ENCODE assay signal across 8 cellular contexts in genomic region chr11:206516-207212, GRCh38. TPM values are rescaled to one million over a fixed set of nuclear protein-coding genes. Genes with fewer than 3 reads are reported as not detected.
DNase-seq lines count a peak whose midpoint lies in the region; ATAC-seq, FAIRE-seq and TF ChIP-seq lines count a peak whose summit lies in the region.

No MANE protein-coding gene starts in this region.

- no peaks in the 10 kb centered on the region for H3K27me3 ChIP-seq in trophoblast cell (ENCODE audit: insufficient read depth, low read length)

- H2BK120ac ChIP-seq in trophoblast cell (ENCODE audit: insufficient read depth, low read length, poor library complexity), result peak overlapping the region; percentile 87

- H3K4me3 Mint-ChIP-seq in activated T-cell treated with anti-CD3 and anti-CD28 coated beads, Interleukin-2, amount 50 U/mL, for 24 hours, result peak overlapping the region; percentile 99

- H2AK5ac ChIP-seq in trophoblast cell (ENCODE audit: low read length), result peak overlapping the region; percentile 93

- H3K36me3 Mint-ChIP-seq in activated T-cell treated with anti-CD3 and anti-CD28 coated beads, Interleukin-2, amount 50 U/mL, for 24 hours (ENCODE audit: low read depth), result peaks cover 92% of the 10 kb centered on the region

- peak overlapping the region; percentile 96 for H3K18ac ChIP-seq in trophoblast cell (ENCODE audit: low read length)

- peak overlapping the region; percentile 13 for H2BK12ac ChIP-seq in trophoblast cell (ENCODE audit: low read length)

- peak overlapping the region; percentile 87 for H2BK5ac ChIP-seq in trophoblast cell (ENCODE audit: low read depth, low read length, poor library complexity)

- in situ Hi-C loops in GM13977 (cut with MboI; ENCODE audit: low pct_unique_long_range_greater_than_20kb, low sequenced_read_pairs, unreplicated experiment), result no loop called here

- no peaks in the 10 kb centered on the region for H3K27me3 Mint-ChIP-seq in activated T-cell treated with anti-CD3 and anti-CD28 coated beads, Interleukin-2, amount 50 U/mL, for 24 hours

- H3K4me1 ChIP-seq in trophoblast cell (ENCODE audit: control insufficient read depth in 1 of 2, insufficient read depth in 2 of 2, low read length in 2 of 2), result peaks cover 20 to 33% of the 10 kb centered on the region in 2 experiments

- H3K9me3 Mint-ChIP-seq in activated T-cell treated with anti-CD3 and anti-CD28 coated beads, Interleukin-2, amount 50 U/mL, for 24 hours, result no peaks in the 10 kb centered on the region

- no peak; the same call in 1 of the 2 replicates for TF ChIP-seq POLR2A in GM12891 (IDR thresholded peaks at IDR 0.05; ENCODE audit: low read depth, low read length)

- ATAC-seq in HG03159 (IDR thresholded peaks at IDR 0.05; ENCODE audit: unreplicated experiment) (peak; percentile 2), GM18519 (IDR thresholded peaks at IDR 0.05; ENCODE audit: low FRiP score, unreplicated experiment) (no peak)

- peak overlapping the region; percentile 98 for H4K91ac ChIP-seq in trophoblast cell (ENCODE audit: low read depth, low read length)

- H3K36me3 ChIP-seq in trophoblast cell (ENCODE audit: control insufficient read depth in 1 of 2, insufficient read depth in 2 of 2, low read length in 2 of 2), result peaks cover 51 to 56% of the 10 kb centered on the region in 2 experiments

- H3K4me3 ChIP-seq in foreskin fibroblast (ENCODE audit: low read depth in 1 of 2, low read length in 2 of 2), result peak overlapping the region; percentile 93 to 94
- peak overlapping the region; percentile 97 for H3K4me3 ChIP-seq in trophoblast cell (ENCODE audit: low read depth, low read length)

- TF ChIP-seq CTCF in foreskin fibroblast (IDR thresholded peaks at IDR 0.05; ENCODE audit: low read depth, low read length), result no peak
- no peak for TF ChIP-seq CTCF in GM13977 (IDR thresholded peaks at IDR 0.05; ENCODE audit: extremely low read depth, insufficient read depth, missing control alignments)

- H3K23ac ChIP-seq in trophoblast cell (ENCODE audit: low read length), result no peak overlapping the region

- peak overlapping the region; percentile 98 for H3K14ac ChIP-seq in trophoblast cell (ENCODE audit: low read length)

- DNase-seq in GM12891 (ENCODE audit: insufficient read length, low spot score), result no peak
- no peak for DNase-seq in activated T-cell treated with anti-CD3 and anti-CD28 coated beads, Interleukin-2, amount 50 U/mL, for 24 hours
- peak in 1 of 2 donors; percentile 44 for DNase-seq in foreskin fibroblast
- DNase-seq in trophoblast cell, result peak in 1 of 2 donors; percentile 44
- DNase-seq in midbrain (lab: John Stamatoyannopoulos, UW), result no peak
- DNase-seq in GM13977 (ENCODE audit: low spot score), result no peak

- FAIRE-seq in GM12891 (lab: Jason Lieb, UNC), result no peak

- H3K4me2 ChIP-seq in trophoblast cell (ENCODE audit: low read length), result peak overlapping the region; percentile 89

- no peaks in the 10 kb centered on the region for H3K9me3 ChIP-seq in trophoblast cell (ENCODE audit: insufficient read depth, low read depth, low read length)

- H3K9ac ChIP-seq in trophoblast cell (ENCODE audit: low read length), result peak overlapping the region; percentile 98

- H3K4me1 Mint-ChIP-seq in activated T-cell treated with anti-CD3 and anti-CD28 coated beads, Interleukin-2, amount 50 U/mL, for 24 hours (ENCODE audit: low read depth), result peaks cover 68% of the 10 kb centered on the region

- no CpG with 5 or more reads among the region's 39 CpGs for WGBS in trophoblast cell (ENCODE audit: extremely low coverage, insufficient coverage, insufficient read length)

- peak overlapping the region; percentile 97 for H3K27ac Mint-ChIP-seq in activated T-cell treated with anti-CD3 and anti-CD28 coated beads, Interleukin-2, amount 50 U/mL, for 24 hours

- H3K79me2 ChIP-seq in trophoblast cell (ENCODE audit: control insufficient read depth, insufficient read depth, low read length, poor library complexity), result peaks cover 37% of the 10 kb centered on the region

- H3K79me1 ChIP-seq in trophoblast cell (ENCODE audit: low read length), result peaks cover 24% of the 10 kb centered on the region

- peak overlapping the region; percentile 99 for H3K4ac ChIP-seq in trophoblast cell (ENCODE audit: low read depth, low read length)

- H4K12ac ChIP-seq in trophoblast cell (ENCODE audit: low read depth, low read length), result peak overlapping the region; percentile 85

- peak overlapping the region; percentile 89 for H4K8ac ChIP-seq in trophoblast cell (ENCODE audit: low read depth, low read length)

- peak overlapping the region; percentile 85 for H3K27ac ChIP-seq in trophoblast cell (ENCODE audit: low read depth, low read length)

- peak overlapping the region; percentile 75 for H2AFZ ChIP-seq in trophoblast cell (ENCODE audit: insufficient read depth, low read length, poor library complexity)

TF ChIP-seq in GM12891, 5 proteins besides CTCF, POLR2A, EP300 and RAD21:
- 0 out of 2 replicates have a peak, but pooled peaks have one; percentile 14 for TF ChIP-seq POLR2AphosphoS5 (IDR thresholded peaks at IDR 0.05; ENCODE audit: low read depth, low read length)
- TF ChIP-seq POU2F2 (IDR thresholded peaks at IDR 0.05; ENCODE audit: low read depth, low read length), result no peak

RNA-seq across cellular contexts. Expression of gene BET1L, which starts 0.5 kb away (rescaled TPM):
- polyA plus RNA-seq in GM12891 (2012; ENCODE audit: low read depth, missing spikeins), result 31.1 TPM
- 45.4 and 47.1 TPM in 2 replicates for polyA plus RNA-seq in trophoblast cell (2013)

RNA-seq across cellular contexts. Expression of gene RIC8A, which starts 0.8 kb away (rescaled TPM):
- polyA plus RNA-seq in GM12891 (2012; ENCODE audit: low read depth, missing spikeins), result 55.0 TPM
- polyA plus RNA-seq in trophoblast cell (2013), result 90.3 and 95.7 TPM in 2 replicates

RNA-seq across cellular contexts. Expression of gene SCGB1C1, which starts 13.8 kb away (rescaled TPM):
- not detected for polyA plus RNA-seq in GM12891 (2012; ENCODE audit: low read depth, missing spikeins)
- polyA plus RNA-seq in trophoblast cell (2013), result not detected in 2 replicates

RNA-seq across cellular contexts. Expression of gene SIRT3, which starts 29.5 kb away (rescaled TPM):
- 17.3 TPM for polyA plus RNA-seq in GM12891 (2012; ENCODE audit: low read depth, missing spikeins)
- polyA plus RNA-seq in trophoblast cell (2013), result 10.8 and 11.5 TPM in 2 replicates

RNA-seq across cellular contexts. Expression of gene PSMD13, which starts 30.1 kb away (rescaled TPM):
- 125 TPM for polyA plus RNA-seq in GM12891 (2012; ENCODE audit: low read depth, missing spikeins)
- 94.6 and 95.0 TPM in 2 replicates for polyA plus RNA-seq in trophoblast cell (2013)
